Comparison of ENCODE assay signal across 10 cellular contexts in genomic region chr14:73773441-73774243, GRCh38. TPM values are rescaled to one million over a fixed set of nuclear protein-coding genes. Genes with fewer than 3 reads are reported as not detected.
A peak's percentile ranks its signal among the peaks of the same experiment; 100 is the strongest.
DNase-seq lines count a peak whose midpoint lies in the region; ATAC-seq and TF ChIP-seq lines count a peak whose summit lies in the region.
"Had no signal": no experiment of that assay in that cellular context is flagged by ENCODE, and none has a peak within 500 bp of the region (broad histone marks: within the 10 kb centered on the region; RNA-seq: fewer than 3 reads in every experiment).

No MANE protein-coding gene starts in this region.

- CTCF ChIA-PET in PC-3 (lab: Charles Lee): no interaction called here

- ATAC-seq in HG03565 (IDR thresholded peaks at IDR 0.05; ENCODE audit: unreplicated experiment) (no peak), HG03469 (IDR thresholded peaks at IDR 0.05; ENCODE audit: unreplicated experiment) (no peak), PC-3 (no peak)

- H3K27ac ChIP-seq in OCI-LY1 (ENCODE audit: low read depth, low read length, poor library complexity, severe bottlenecking) (peak overlapping the region; percentile 96), skeletal muscle tissue (ENCODE audit: low read depth, low read length) (no peak overlapping the region), PC-3 (ENCODE audit: low read length) (no peak overlapping the region)
- H3K27ac ChIP-seq: cardiac muscle cell had no signal

- H4K20me1 ChIP-seq in OCI-LY1 (ENCODE audit: insufficient read depth, low read length) (no peaks in the 10 kb centered on the region), PC-3 (ENCODE audit: low read length) (no peaks in the 10 kb centered on the region)

- H3K4me2 ChIP-seq in OCI-LY1 (ENCODE audit: low read length) (peak overlapping the region; percentile 35; the same call in 1 of the 2 replicates), PC-3 (ENCODE audit: low read length) (no peak overlapping the region)

- H3K9me3 ChIP-seq in OCI-LY1 (ENCODE audit: low read length): no peaks in the 10 kb centered on the region
- no peaks in the 10 kb centered on the region for H3K9me3 ChIP-seq in skeletal muscle tissue (ENCODE audit: control insufficient read depth in 3 of 3, low read length in 3 of 3)
- no peaks in the 10 kb centered on the region for H3K9me3 ChIP-seq in PC-3 (ENCODE audit: low read length)

- no peaks in the 10 kb centered on the region for H3K9me2 ChIP-seq in OCI-LY1 (ENCODE audit: low read depth, low read length)
- no peaks in the 10 kb centered on the region for H3K9me2 ChIP-seq in PC-3 (replicated peaks; ENCODE audit: low read length)

- no peak for TF ChIP-seq CTCF in OCI-LY1 (IDR thresholded peaks at IDR 0.05; ENCODE audit: low read length)
- TF ChIP-seq CTCF in PC-3 (conservative IDR thresholded peaks at IDR 0.05; ENCODE audit: low read depth, low read length): no peak

- DNase-seq in COLO829 (ENCODE audit: low spot score) (peak; percentile 47), epidermal melanocyte (ENCODE audit: insufficient read length, low spot score) (peak; percentile 83), PC-3 (no peak)
- DNase-seq: NCI-H1048; stimulated activated CD4-positive, alpha-beta T cell treated with anti-CD3 and anti-CD28 coated beads, Interleukin-4, amount 100 ng/mL, for 1 hour had no signal

- no peaks in the 10 kb centered on the region for H3K36me3 ChIP-seq in OCI-LY1 (ENCODE audit: insufficient read depth, low read length)
- H3K36me3 ChIP-seq in skeletal muscle tissue (ENCODE audit: control insufficient read depth in 3 of 3, insufficient read depth in 3 of 3, low read length in 3 of 3): peaks cover 0 to 2% (median 0%) of the 10 kb centered on the region in 3 donors
- H3K36me3 ChIP-seq in PC-3 (ENCODE audit: low read depth, low read length): no peaks in the 10 kb centered on the region
- H3K36me3 ChIP-seq: cardiac muscle cell had no signal

- H3K9ac ChIP-seq in OCI-LY1 (ENCODE audit: low read length) (no peak overlapping the region; the same call in 1 of the 2 replicates), skeletal muscle tissue (ENCODE audit: low read depth in 1 of 3, low read length in 3 of 3) (peak overlapping the region in 2 of 3 donors; percentile 33 to 70), PC-3 (ENCODE audit: low read length) (no peak overlapping the region)

- H2AFZ ChIP-seq in OCI-LY1 (ENCODE audit: low read length): no peak overlapping the region
- no peak overlapping the region for H2AFZ ChIP-seq in PC-3 (ENCODE audit: low read length)

- intact Hi-C loops in PC-3 (cut with micrococcal nuclease): no loop called here

- H3K4me3 ChIP-seq in OCI-LY1 (ENCODE audit: low read depth, low read length, poor library complexity, severe bottlenecking) (no peak overlapping the region), skeletal muscle tissue (ENCODE audit: low read length in 3 of 3) (peak overlapping the region in 1 of 3 donors; percentile 14), PC-3 (ENCODE audit: low read length) (no peak overlapping the region)
- H3K4me3 ChIP-seq: cardiac muscle cell had no signal

- peaks cover 51% of the 10 kb centered on the region for H3K79me2 ChIP-seq in OCI-LY1 (ENCODE audit: insufficient read depth, low read length)
- peaks cover 69% of the 10 kb centered on the region for H3K79me2 ChIP-seq in PC-3 (ENCODE audit: low read length)

- no peaks in the 10 kb centered on the region for H3K27me3 ChIP-seq in OCI-LY1 (ENCODE audit: insufficient read depth, low read length)
- no peaks in the 10 kb centered on the region for H3K27me3 ChIP-seq in skeletal muscle tissue (ENCODE audit: control insufficient read depth in 3 of 3, insufficient read depth in 3 of 3, low read length in 3 of 3)
- no peaks in the 10 kb centered on the region for H3K27me3 ChIP-seq in PC-3 (ENCODE audit: low read length)
- H3K27me3 ChIP-seq: cardiac muscle cell had no signal

- BruUV-seq in PC-3 (replicated peaks; lab: Mats Ljungman, UMichigan): no TSS peak

- peaks cover 92% of the 10 kb centered on the region for H3K4me1 ChIP-seq in OCI-LY1 (ENCODE audit: insufficient read depth, low read length, severe bottlenecking)
- H3K4me1 ChIP-seq in skeletal muscle tissue (ENCODE audit: control insufficient read depth in 3 of 3, insufficient read depth in 3 of 3, low read length in 3 of 3): peaks cover 64 to 78% (median 74%) of the 10 kb centered on the region in 3 donors
- H3K4me1 ChIP-seq in PC-3 (ENCODE audit: insufficient read depth, low read length): peaks cover 8% of the 10 kb centered on the region

- H3F3A ChIP-seq in OCI-LY1 (ENCODE audit: insufficient read depth, low read length) (peaks cover 22% of the 10 kb centered on the region), PC-3 (ENCODE audit: low read length, unreplicated experiment) (no peaks in the 10 kb centered on the region)

- POLR2A ChIA-PET in PC-3 (lab: Charles Lee; ENCODE audit: unreplicated experiment): no interaction called here

RNA-seq across cellular contexts. Expression of gene PNMA1, which starts 59.5 kb away (rescaled TPM):
- 15.1 TPM for total RNA-seq in skeletal muscle tissue
- 30.8 and 36.7 TPM in 2 replicates for total RNA-seq in PC-3 (2014; rRNA removed)

Comparison
In these comparisons a context has a peak if more than half of its experiments do, and no peak if none do; other contexts are left out.
1. H3K9ac ChIP-seq: peak in skeletal muscle tissue (2 of 3); none in OCI-LY1 (single experiment) and PC-3 (single experiment).